ENCODE assay signal across 17 cellular contexts in the genomic region with DNA sequence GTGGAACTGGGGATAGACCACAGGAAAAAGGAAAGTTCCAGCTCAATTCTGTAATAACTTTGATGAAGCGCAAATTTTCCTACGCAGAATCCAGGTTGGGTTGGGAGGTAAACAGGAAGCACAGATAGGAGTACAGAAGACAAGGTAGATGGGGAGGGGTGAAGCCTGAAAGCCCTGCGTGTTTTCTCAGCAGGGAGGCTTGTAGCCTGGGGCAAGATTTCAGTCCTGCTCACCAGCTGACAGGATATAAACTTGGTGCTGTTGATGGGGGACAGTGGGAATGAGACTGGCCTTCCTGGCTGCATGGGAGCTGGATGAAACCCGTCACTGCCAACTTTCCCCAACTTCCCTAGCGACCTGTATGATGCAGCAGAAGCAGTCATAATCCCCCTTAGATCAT.
A peak's percentile ranks its signal among the peaks of the same experiment; 100 is the strongest.
DNase-seq lines count a peak whose midpoint lies in the region; ATAC-seq and TF ChIP-seq lines count a peak whose summit lies in the region.
"Had no signal": no experiment of that assay in that cellular context is flagged by ENCODE, and none has a peak within 500 bp of the region (broad histone marks: within the 10 kb centered on the region; RNA-seq: fewer than 3 reads in every experiment).

No MANE protein-coding gene starts in this region.

- no peak overlapping the region for H3K27ac Mint-ChIP-seq in WTC11
- H3K27ac Mint-ChIP-seq in progenitor cell of endocrine pancreas = peak overlapping the region; percentile 60
- H3K27ac Mint-ChIP-seq: B cell; CD4-positive, alpha-beta T cell; T-helper 17 cell had no signal

- CTCF ChIA-PET in WTC11 (lab: Charles Lee) = no interaction called here

- peaks cover 31% of the 10 kb centered on the region for H3K9me3 Mint-ChIP-seq in WTC11
- H3K9me3 Mint-ChIP-seq in progenitor cell of endocrine pancreas (ENCODE audit: low read depth) = peaks cover 29% of the 10 kb centered on the region

- ATAC-seq in WTC11 (peak; percentile 48), GM21619 (IDR thresholded peaks at IDR 0.05; ENCODE audit: unreplicated experiment) (no peak)
- ATAC-seq: GM12878, T-helper 17 cell had no signal

- POLR2A ChIA-PET in WTC11 (lab: Charles Lee) = no interaction called here

- H3K36me3 Mint-ChIP-seq in WTC11 (no peaks in the 10 kb centered on the region), progenitor cell of endocrine pancreas (ENCODE audit: insufficient read depth) (peaks cover 19% of the 10 kb centered on the region)

- TF ChIP-seq CTCF in WTC11 (IDR thresholded peaks at IDR 0.05) = no peak
- no peak for TF ChIP-seq CTCF in progenitor cell of endocrine pancreas (IDR thresholded peaks at IDR 0.05; ENCODE audit: unreplicated experiment)

- DNase-seq in ELF-1 (ENCODE audit: low read depth, low spot score) (peak; percentile 83), M059J (ENCODE audit: low read depth) (peak; percentile 63), WTC11 (ENCODE audit: low spot score) (no peak), progenitor cell of endocrine pancreas (ENCODE audit: low spot score, unreplicated experiment) (no peak), CD1c-positive myeloid dendritic cell (ENCODE audit: extremely low spot score) (no peak), SK-N-DZ (ENCODE audit: low spot score) (no peak)
- DNase-seq: CD4-positive, alpha-beta T cell; DMS79; GDM1; GOT3; NCI-H1105; NCI-H2029; NCI-H524 treated with DMSO at 0.1 percent for 48 hours; T-helper 17 cell had no signal

- H3K27me3 Mint-ChIP-seq in WTC11 (ENCODE audit: low read depth) = no peaks in the 10 kb centered on the region
- H3K27me3 Mint-ChIP-seq in progenitor cell of endocrine pancreas = no peaks in the 10 kb centered on the region
- H3K27me3 Mint-ChIP-seq: CD4-positive, alpha-beta T cell; T-helper 17 cell had no signal

- H3K4me1 Mint-ChIP-seq in WTC11 = peaks cover 17% of the 10 kb centered on the region
- H3K4me1 Mint-ChIP-seq in progenitor cell of endocrine pancreas (ENCODE audit: low read depth) = peaks cover 4% of the 10 kb centered on the region
- H3K4me1 Mint-ChIP-seq: B cell, T-helper 17 cell had no signal

- no peak overlapping the region for H3K4me3 Mint-ChIP-seq in WTC11
- no peak overlapping the region for H3K4me3 Mint-ChIP-seq in progenitor cell of endocrine pancreas (ENCODE audit: low read depth)
- H3K4me3 Mint-ChIP-seq: B cell; CD4-positive, alpha-beta T cell; T-helper 17 cell had no signal

TF ChIP-seq in WTC11, 78 proteins besides CTCF, POLR2A, EP300 and RAD21:
- no peak for TF ChIP-seq NR1H2 (CRISPR knock-in tag; IDR thresholded peaks at IDR 0.05)
TF ChIP-seq in WTC11: peak in this region for 0.

Comparison
In these comparisons a context has a peak if more than half of its experiments do, and no peak if none do; other contexts are left out.
1. DNase-seq: peak in ELF-1 (single experiment) and M059J (single experiment); none in WTC11 (single experiment), progenitor cell of endocrine pancreas (single experiment), CD1c-positive myeloid dendritic cell (single experiment) and SK-N-DZ (single experiment).